Comparison of ENCODE assay signal across 1 cellular context in the genomic region with DNA sequence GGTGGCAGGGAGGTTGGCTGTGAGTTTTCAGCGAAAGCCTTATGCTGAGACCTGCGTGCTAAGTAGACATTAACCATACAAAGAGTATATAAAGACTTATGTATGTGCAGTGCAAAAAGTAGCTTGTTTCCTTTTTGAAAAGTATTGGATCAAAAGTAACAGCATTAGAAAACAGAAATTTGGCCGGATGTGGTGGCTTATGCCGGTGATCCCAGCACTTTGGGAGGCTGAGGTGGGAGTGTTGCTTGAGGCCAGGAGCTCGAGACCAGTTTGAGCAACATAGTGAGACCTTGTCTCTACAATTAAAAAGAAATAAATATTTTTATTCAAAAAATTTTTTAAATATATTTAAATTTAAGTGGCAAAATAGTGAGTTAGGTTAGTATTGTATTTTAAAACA.
TF ChIP-seq lines count a peak whose summit lies in the region.

No MANE protein-coding gene starts in this region.

TF ChIP-seq in HepG2, 621 proteins besides CTCF, POLR2A, EP300 and RAD21:
- TF ChIP-seq ZC3H4 (CRISPR knock-in tag; IDR thresholded peaks at IDR 0.05; ENCODE audit: borderline replicate concordance) (no peak), ZNF878 (CRISPR knock-in tag; IDR thresholded peaks at IDR 0.05) (no peak), ZFP36L2 (CRISPR knock-in tag; IDR thresholded peaks at IDR 0.05) (no peak)
